9 cellular contexts compared by ENCODE assay signal in genomic region chr18:35950628-35950982, GRCh38.
DNase-seq lines count a peak whose midpoint lies in the region; ATAC-seq and TF ChIP-seq lines count a peak whose summit lies in the region.
"Had no signal": no experiment of that assay in that cellular context is flagged by ENCODE, and none has a peak within 500 bp of the region (broad histone marks: within the 10 kb centered on the region; RNA-seq: fewer than 3 reads in every experiment).

No MANE protein-coding gene starts in this region.

- no TSS peak for BruUV-seq in Panc1 (replicated peaks; lab: Mats Ljungman, UMichigan)

- CTCF ChIA-PET in Panc1 (lab: Charles Lee), result interaction anchor here (0.6 kb wide), 1 partner anchor 45 kb away, joined by 11 read pairs; no protein-coding TSS in a partner anchor

- no peak for ATAC-seq in Panc1

- intact Hi-C loops in Panc1 (cut with micrococcal nuclease; ENCODE audit: unreplicated experiment) (loop anchor here (1.0 kb wide), 1 partner anchor 194 kb away; no protein-coding TSS in a partner anchor), esophagus squamous epithelium (cut with DNase I) (loop anchor here (5.0 kb wide), 1 partner anchor 193 kb away; no protein-coding TSS in a partner anchor)
- intact Hi-C loops in activated T-helper 2 cell treated with anti-CD3 and anti-CD28 coated beads, Interferon-gamma antibody, Interleukin-2, Interleukin-4, amounts not matched to agents 10 μg/mL and 5 μg/mL and 100 μg/mL, durations not matched to agents 14 hours and 24 hours and 36 hours (cut with micrococcal nuclease), result loop anchor here (1.0 to 10.0 kb wide), 2 partner anchors 194 to 566 kb away; no protein-coding TSS in a partner anchor

- peaks cover 3% of the 10 kb centered on the region for H3K4me1 Mint-ChIP-seq in activated T-helper 2 cell treated with anti-CD3 and anti-CD28 coated beads, Interferon-gamma antibody, Interleukin-2, Interleukin-4, amounts not matched to agents 10 μg/mL and 5 μg/mL and 100 μg/mL, durations not matched to agents 14 hours and 24 hours and 36 hours (ENCODE audit: low read depth)
- H3K4me1 Mint-ChIP-seq: memory B cell had no signal

- no peaks in the 10 kb centered on the region for H3K36me3 Mint-ChIP-seq in activated T-helper 2 cell treated with anti-CD3 and anti-CD28 coated beads, Interferon-gamma antibody, Interleukin-2, Interleukin-4, amounts not matched to agents 10 μg/mL and 5 μg/mL and 100 μg/mL, durations not matched to agents 14 hours and 24 hours and 36 hours (ENCODE audit: low read depth)
- H3K36me3 Mint-ChIP-seq: memory B cell had no signal

- TF ChIP-seq CTCF in GM12801 (IDR thresholded peaks at IDR 0.05; ENCODE audit: extremely low read depth, insufficient read length), result peak; percentile 16
- TF ChIP-seq CTCF in Panc1 (IDR thresholded peaks at IDR 0.05), result peak; percentile 52; the same call in 1 of the 2 replicates
- TF ChIP-seq CTCF in esophagus squamous epithelium (IDR thresholded peaks at IDR 0.05), result no peak
- TF ChIP-seq CTCF in retinal pigment epithelial cell (conservative IDR thresholded peaks at IDR 0.05; ENCODE audit: low read depth, low read length), result no peak

- 9 to 10% methylated on average over 6 of the region's 6 CpGs for whole genome bisulfite sequencing in esophagus squamous epithelium, 2 donors

- H3K27me3 Mint-ChIP-seq in activated T-helper 2 cell treated with anti-CD3 and anti-CD28 coated beads, Interferon-gamma antibody, Interleukin-2, Interleukin-4, amounts not matched to agents 10 μg/mL and 5 μg/mL and 100 μg/mL, durations not matched to agents 14 hours and 24 hours and 36 hours (ENCODE audit: low read depth), result peaks cover 14% of the 10 kb centered on the region

- H3K27ac Mint-ChIP-seq in activated T-helper 2 cell treated with anti-CD3 and anti-CD28 coated beads, Interferon-gamma antibody, Interleukin-2, Interleukin-4, amounts not matched to agents 10 μg/mL and 5 μg/mL and 100 μg/mL, durations not matched to agents 14 hours and 24 hours and 36 hours, result no peak overlapping the region
- H3K27ac Mint-ChIP-seq: memory B cell had no signal

- H3K36me3 ChIP-seq in Panc1 (ENCODE audit: control insufficient read depth, insufficient read depth, low read length), result no peaks in the 10 kb centered on the region
- no peaks in the 10 kb centered on the region for H3K36me3 ChIP-seq in esophagus squamous epithelium

- H3K9me3 Mint-ChIP-seq in activated T-helper 2 cell treated with anti-CD3 and anti-CD28 coated beads, Interferon-gamma antibody, Interleukin-2, Interleukin-4, amounts not matched to agents 10 μg/mL and 5 μg/mL and 100 μg/mL, durations not matched to agents 14 hours and 24 hours and 36 hours, result no peaks in the 10 kb centered on the region

- TF ChIP-seq POLR2A in esophagus squamous epithelium (IDR thresholded peaks at IDR 0.05), result no peak

- H3K4me3 Mint-ChIP-seq in activated T-helper 2 cell treated with anti-CD3 and anti-CD28 coated beads, Interferon-gamma antibody, Interleukin-2, Interleukin-4, amounts not matched to agents 10 μg/mL and 5 μg/mL and 100 μg/mL, durations not matched to agents 14 hours and 24 hours and 36 hours (ENCODE audit: low read depth), result no peak overlapping the region

- peaks cover 7% of the 10 kb centered on the region for H3K4me1 ChIP-seq in Panc1 (ENCODE audit: control insufficient read depth, insufficient read depth, low read length)
- peaks cover 0 to 10% (median 3%) of the 10 kb centered on the region in 3 donors for H3K4me1 ChIP-seq in esophagus squamous epithelium

- in situ Hi-C loops in Panc1 (cut with HindIII; ENCODE audit: low pct_unique_long_range_greater_than_20kb, low sequenced_read_pairs), result no loop called here

- DNase-seq in Panc1 (ENCODE audit: low read depth, low spot score) (no peak), esophagus squamous epithelium (lab: John Stamatoyannopoulos, UW) (no peak), retinal pigment epithelial cell (ENCODE audit: low read depth) (no peak), NCI-H774 (lab: John Stamatoyannopoulos, UW) (no peak), amniotic stem cell (lab: John Stamatoyannopoulos, UW) (no peak), activated T-cell treated with anti-CD3 and anti-CD28 coated beads for 4 hours (no peak)
- DNase-seq in activated T-helper 2 cell treated with anti-CD3 and anti-CD28 coated beads, Interferon-gamma antibody, Interleukin-2, Interleukin-4, amounts not matched to agents 10 μg/mL and 5 μg/mL and 100 μg/mL, durations not matched to agents 14 hours and 24 hours and 36 hours (ENCODE audit: low spot score), result no peak

- H3K9me3 ChIP-seq in Panc1 (ENCODE audit: control insufficient read depth, insufficient read depth, low read depth, low read length) (peaks cover under 1% of the 10 kb centered on the region; the same call in 1 of the 2 replicates), esophagus squamous epithelium (peaks cover 0 to 5% (median 0%) of the 10 kb centered on the region in 3 donors)

- H3K27ac ChIP-seq in Panc1 (ENCODE audit: low read length) (peak overlapping the region; percentile 54; the same call in 1 of the 2 replicates), esophagus squamous epithelium (no peak overlapping the region)

- POLR2A ChIA-PET in Panc1 (lab: Charles Lee), result interaction anchor here (0.6 kb wide), 1 partner anchor 26 kb away, joined by 4 read pairs; no protein-coding TSS in a partner anchor

- peak overlapping the region; percentile 55 to 78 for H3K4me3 ChIP-seq in Panc1 (ENCODE audit: low read depth in 2 of 2, low read length in 2 of 2)
- peak overlapping the region in 3 of 4 donors; percentile 55 to 81 (median 56) for H3K4me3 ChIP-seq in esophagus squamous epithelium
- H3K4me3 ChIP-seq in retinal pigment epithelial cell (ENCODE audit: low read length), result peak overlapping the region; percentile 62

- H3K27me3 ChIP-seq in Panc1 (ENCODE audit: control insufficient read depth, insufficient read depth, low read length) (no peaks in the 10 kb centered on the region), esophagus squamous epithelium (peaks cover 0 to 13% (median 0%) of the 10 kb centered on the region in 4 donors)

Comparison
In these comparisons a context has a peak if more than half of its experiments do, and no peak if none do; other contexts are left out.
1. CTCF ChIP-seq: peak in GM12801 (single experiment) and Panc1 (single experiment); none in esophagus squamous epithelium (0 of 6) and retinal pigment epithelial cell (single experiment).
2. Peak in every context shown above with its lines, with median percentiles within 50 percentile points of each other: H3K4me3 ChIP-seq.